31 cellular contexts compared by ENCODE assay signal in genomic region chr4:81392164-81392563, GRCh38.
"Had no signal": no experiment of that assay in that cellular context is flagged by ENCODE, and none has a peak within 500 bp of the region (broad histone marks: within the 10 kb centered on the region; RNA-seq: fewer than 3 reads in every experiment).

No MANE protein-coding gene starts in this region.

- H3K4me3 ChIP-seq: breast epithelium, heart left ventricle, left ventricle myocardium inferior, lung, mucosa of descending colon, ovary, right lobe of liver, testis, transverse colon had no signal

- H3K4me3 Mint-ChIP-seq: activated CD4-positive, alpha-beta memory T cell treated with anti-CD3 and anti-CD28 coated beads, Interleukin-2, amount 10 ng/mL, durations not matched to agents 7 days and 5 days; activated CD4-positive, alpha-beta T cell treated with anti-CD3 and anti-CD28 coated beads, Interleukin-2, amount 10 ng/mL, durations not matched to agents 7 days and 5 days; activated naive CD8-positive, alpha-beta T cell treated with anti-CD3 and anti-CD28 coated beads, Interleukin-2, amount 50 U/mL, for 24 hours; activated T-cell treated with anti-CD3 and anti-CD28 coated beads, Interleukin-2, amount 50 U/mL, for 24 hours; central memory CD8-positive, alpha-beta T cell; dendritic cell treated with granulocyte-macrophage colony-stimulating factor and Interleukin-4, amounts not matched to agents 40 ng/mL and 50 ng/mL, for 4 days; endodermal cell; nephron progenitor cell; T-helper 1 cell treated with Interleukin-12 subunit alpha and Interleukin-12 subunit beta and Interleukin-4 antibody, amounts not matched to agents 30 μg/mL and 1 μg/mL, for 36 hours had no signal

- H3K36me3 ChIP-seq: breast epithelium, heart left ventricle, left ventricle myocardium inferior, neutrophil, ovary, right lobe of liver, transverse colon, WERI-Rb-1 had no signal

- H3K9me3 ChIP-seq: mucosa of descending colon, neutrophil, ovary, right lobe of liver, testis, transverse colon had no signal

- ATAC-seq: activated CD4-positive, CD25-positive, alpha-beta regulatory T cell treated with anti-CD3 and anti-CD28 coated beads, Interleukin-2, amount 50 U/mL, for 24 hours; activated naive CD8-positive, alpha-beta T cell treated with anti-CD3 and anti-CD28 coated beads, Interleukin-2, amount 50 U/mL, for 24 hours; esophagus mucosa; heart left ventricle; mucosa of descending colon; right lobe of liver had no signal

- H3K27ac Mint-ChIP-seq: activated CD4-positive, alpha-beta memory T cell treated with anti-CD3 and anti-CD28 coated beads, Interleukin-2, amount 10 ng/mL, durations not matched to agents 7 days and 5 days; activated CD4-positive, alpha-beta T cell treated with anti-CD3 and anti-CD28 coated beads, Interleukin-2, amount 10 ng/mL, durations not matched to agents 7 days and 5 days; activated naive CD8-positive, alpha-beta T cell treated with anti-CD3 and anti-CD28 coated beads, Interleukin-2, amount 50 U/mL, for 24 hours; activated T-cell treated with anti-CD3 and anti-CD28 coated beads, Interleukin-2, amount 50 U/mL, for 24 hours; dendritic cell treated with granulocyte-macrophage colony-stimulating factor and Interleukin-4, amounts not matched to agents 40 ng/mL and 50 ng/mL, for 4 days; endodermal cell; nephron progenitor cell; progenitor cell of endocrine pancreas; T-helper 1 cell treated with Interleukin-12 subunit alpha and Interleukin-12 subunit beta and Interleukin-4 antibody, amounts not matched to agents 30 μg/mL and 1 μg/mL, for 36 hours had no signal

- DNase-seq: activated CD4-positive, alpha-beta memory T cell treated with anti-CD3 and anti-CD28 coated beads, Interleukin-2, amount 10 ng/mL, durations not matched to agents 7 days and 5 days; activated CD4-positive, alpha-beta T cell treated with anti-CD3 and anti-CD28 coated beads, Interleukin-2, amount 10 ng/mL, durations not matched to agents 7 days and 5 days; activated CD8-positive, alpha-beta memory T cell treated with anti-CD3 and anti-CD28 coated beads, Interleukin-2, amount 50 U/mL, for 48 hours; activated gamma-delta T cell; activated naive CD4-positive, alpha-beta T cell treated with anti-CD3 and anti-CD28 coated beads, Interleukin-2, amount 50 U/mL, for 16 hours; activated naive CD8-positive, alpha-beta T cell treated with anti-CD3 and anti-CD28 coated beads, Interleukin-2, amount 50 U/mL, for 24 hours; activated T-cell treated with anti-CD3 and anti-CD28 coated beads, Interleukin-2, amount 50 U/mL, for 24 hours; endodermal cell; foreskin fibroblast; heart left ventricle; hypothalamus; left ventricle myocardium inferior; mucosa of descending colon; nephron progenitor cell; ovary; right lobe of liver; stimulated activated CD4-positive, alpha-beta T cell treated with anti-CD3 and anti-CD28 coated beads, Interleukin-2, amount 100 ng/mL, for 48 hours; stimulated activated naive CD4-positive, alpha-beta T cell treated with Interleukin-2 at 50 U/mL for 16 hours; T1000; testis; transverse colon; WERI-Rb-1 had no signal

- H3K27me3 ChIP-seq: breast epithelium, heart left ventricle, neutrophil, ovary, right lobe of liver, testis, transverse colon had no signal

- H3K4me1 ChIP-seq: breast epithelium, right lobe of liver, testis, transverse colon had no signal

- H3K27ac ChIP-seq: breast epithelium, heart left ventricle, left ventricle myocardium inferior, neutrophil, ovary, right lobe of liver, testis, transverse colon, WERI-Rb-1 had no signal

- H3K4me1 Mint-ChIP-seq: activated CD4-positive, alpha-beta memory T cell treated with anti-CD3 and anti-CD28 coated beads, Interleukin-2, amount 10 ng/mL, durations not matched to agents 7 days and 5 days; activated naive CD8-positive, alpha-beta T cell treated with anti-CD3 and anti-CD28 coated beads, Interleukin-2, amount 50 U/mL, for 24 hours; central memory CD8-positive, alpha-beta T cell; endodermal cell had no signal

- H3K27me3 Mint-ChIP-seq: activated CD4-positive, alpha-beta memory T cell treated with anti-CD3 and anti-CD28 coated beads, Interleukin-2, amount 10 ng/mL, durations not matched to agents 7 days and 5 days; activated CD4-positive, alpha-beta T cell treated with anti-CD3 and anti-CD28 coated beads, Interleukin-2, amount 10 ng/mL, durations not matched to agents 7 days and 5 days; activated naive CD8-positive, alpha-beta T cell treated with anti-CD3 and anti-CD28 coated beads, Interleukin-2, amount 50 U/mL, for 24 hours; activated T-cell treated with anti-CD3 and anti-CD28 coated beads, Interleukin-2, amount 50 U/mL, for 24 hours; dendritic cell treated with granulocyte-macrophage colony-stimulating factor and Interleukin-4, amounts not matched to agents 40 ng/mL and 50 ng/mL, for 4 days; progenitor cell of endocrine pancreas had no signal

- H3K9me3 Mint-ChIP-seq: activated CD4-positive, alpha-beta memory T cell treated with anti-CD3 and anti-CD28 coated beads, Interleukin-2, amount 10 ng/mL, durations not matched to agents 7 days and 5 days; activated naive CD8-positive, alpha-beta T cell treated with anti-CD3 and anti-CD28 coated beads, Interleukin-2, amount 50 U/mL, for 24 hours; activated T-cell treated with anti-CD3 and anti-CD28 coated beads, Interleukin-2, amount 50 U/mL, for 24 hours; central memory CD8-positive, alpha-beta T cell; T-helper 1 cell treated with Interleukin-12 subunit alpha and Interleukin-12 subunit beta and Interleukin-4 antibody, amounts not matched to agents 30 μg/mL and 1 μg/mL, for 36 hours had no signal
